8 cellular contexts compared by ENCODE assay signal in genomic region chr1:111690306-111690617, GRCh38. TPM values are rescaled to one million over a fixed set of nuclear protein-coding genes. Genes with fewer than 3 reads are reported as not detected.
DNase-seq lines count a peak whose midpoint lies in the region; ATAC-seq, FAIRE-seq and TF ChIP-seq lines count a peak whose summit lies in the region.

No MANE protein-coding gene starts in this region.

- POLR2A ChIA-PET in CD8-positive, alpha-beta T cell (lab: Charles Lee) = interaction anchor here (1.1 kb wide), 1 partner anchor 11 kb away, joined by 3 read pairs; no protein-coding TSS in a partner anchor

- intact Hi-C loops in CD8-positive, alpha-beta T cell (cut with DNase I, micrococcal nuclease) = no loop called here

- no peak for DNase-seq in CD8-positive, alpha-beta T cell
- DNase-seq in NCI-H1105 (lab: John Stamatoyannopoulos, UW) (peak; percentile 22), nephron progenitor cell (no peak), NCI-H510A treated with DMSO at 0.1 percent for 48 hours (lab: John Stamatoyannopoulos, UW) (no peak)
- no peak for DNase-seq in activated CD8-positive, alpha-beta memory T cell treated with anti-CD3 and anti-CD28 coated beads, Interleukin-2, amount 50 U/mL, for 4 hours

- peak overlapping the region; percentile 62 for H3K27ac Mint-ChIP-seq in CD8-positive, alpha-beta T cell
- peak overlapping the region; percentile 21 for H3K27ac Mint-ChIP-seq in nephron progenitor cell
- H3K27ac Mint-ChIP-seq in activated T-helper 17 cell treated with anti-CD3 and anti-CD28 coated beads, Interleukin-2, amount 50 U/mL, for 72 hours = no peak overlapping the region

- FAIRE-seq in endometrium (lab: Jason Lieb, UNC) = peak; percentile 85

- H3K4me3 Mint-ChIP-seq in CD8-positive, alpha-beta T cell = no peak overlapping the region
- H3K4me3 Mint-ChIP-seq in nephron progenitor cell = no peak overlapping the region
- H3K4me3 Mint-ChIP-seq in activated T-helper 17 cell treated with anti-CD3 and anti-CD28 coated beads, Interleukin-2, amount 50 U/mL, for 72 hours = no peak overlapping the region

- peaks cover 7% of the 10 kb centered on the region for H3K4me1 ChIP-seq in CD8-positive, alpha-beta T cell (ENCODE audit: insufficient read depth, low read length)

- no peaks in the 10 kb centered on the region for H3K9me3 ChIP-seq in CD8-positive, alpha-beta T cell (ENCODE audit: low read length)

- CTCF ChIA-PET in CD8-positive, alpha-beta T cell (lab: Charles Lee) = interaction anchor here (1.0 to 4.1 kb wide), 3 partner anchors 24 to 182 kb away, joined by 3 to 23 read pairs (median 8); no protein-coding TSS in a partner anchor

- H3K36me3 ChIP-seq in CD8-positive, alpha-beta T cell (ENCODE audit: insufficient read depth, low read length) = no peaks in the 10 kb centered on the region

- H3K27ac ChIP-seq in CD8-positive, alpha-beta T cell (ENCODE audit: low read depth, low read length) = no peak overlapping the region

- H3K27me3 Mint-ChIP-seq in CD8-positive, alpha-beta T cell (ENCODE audit: low read depth) = no peaks in the 10 kb centered on the region
- no peaks in the 10 kb centered on the region for H3K27me3 Mint-ChIP-seq in nephron progenitor cell (ENCODE audit: low read depth, poor library complexity)
- H3K27me3 Mint-ChIP-seq in activated T-helper 17 cell treated with anti-CD3 and anti-CD28 coated beads, Interleukin-2, amount 50 U/mL, for 72 hours = no peaks in the 10 kb centered on the region

- ATAC-seq in CD8-positive, alpha-beta T cell = no peak
- ATAC-seq in GM19328 (IDR thresholded peaks at IDR 0.05; ENCODE audit: unreplicated experiment) = no peak
- no peak for ATAC-seq in activated T-helper 17 cell treated with anti-CD3 and anti-CD28 coated beads, Interleukin-2, amount 50 U/mL, for 72 hours (replicated peaks)

- no peaks in the 10 kb centered on the region for H3K27me3 ChIP-seq in CD8-positive, alpha-beta T cell (ENCODE audit: insufficient read depth, low read length)

- H3K36me3 Mint-ChIP-seq in CD8-positive, alpha-beta T cell = peaks cover 53% of the 10 kb centered on the region
- peaks cover 43% of the 10 kb centered on the region for H3K36me3 Mint-ChIP-seq in nephron progenitor cell (ENCODE audit: low read depth)
- H3K36me3 Mint-ChIP-seq in activated T-helper 17 cell treated with anti-CD3 and anti-CD28 coated beads, Interleukin-2, amount 50 U/mL, for 72 hours (ENCODE audit: low read depth) = peaks cover 83% of the 10 kb centered on the region

- H3K9me3 Mint-ChIP-seq in CD8-positive, alpha-beta T cell = peaks cover 2% of the 10 kb centered on the region
- peaks cover 38% of the 10 kb centered on the region for H3K9me3 Mint-ChIP-seq in nephron progenitor cell
- H3K9me3 Mint-ChIP-seq in activated T-helper 17 cell treated with anti-CD3 and anti-CD28 coated beads, Interleukin-2, amount 50 U/mL, for 72 hours = no peaks in the 10 kb centered on the region

- no peak overlapping the region for H3K4me3 ChIP-seq in CD8-positive, alpha-beta T cell (ENCODE audit: low read depth, low read length)

- no peak for TF ChIP-seq CTCF in CD8-positive, alpha-beta T cell (IDR thresholded peaks at IDR 0.05)
- TF ChIP-seq CTCF in nephron progenitor cell (IDR thresholded peaks at IDR 0.05) = no peak

- peaks cover 70% of the 10 kb centered on the region for H3K4me1 Mint-ChIP-seq in CD8-positive, alpha-beta T cell (ENCODE audit: low read depth)
- no peaks in the 10 kb centered on the region for H3K4me1 Mint-ChIP-seq in nephron progenitor cell
- H3K4me1 Mint-ChIP-seq in activated T-helper 17 cell treated with anti-CD3 and anti-CD28 coated beads, Interleukin-2, amount 50 U/mL, for 72 hours = peaks cover 37% of the 10 kb centered on the region

RNA-seq across cellular contexts. Expression of gene INKA2, which starts 48.9 kb away (rescaled TPM):
- total RNA-seq in CD8-positive, alpha-beta T cell = under 1 TPM; 0.36 to 0.54 TPM
- 1 to 10 TPM; 2.0 to 3.8 TPM for total RNA-seq in activated T-helper 17 cell treated with anti-CD3 and anti-CD28 coated beads, Interleukin-2, amount 50 U/mL, for 72 hours
